ENCODE assay signal across 8 cellular contexts in the genomic region with DNA sequence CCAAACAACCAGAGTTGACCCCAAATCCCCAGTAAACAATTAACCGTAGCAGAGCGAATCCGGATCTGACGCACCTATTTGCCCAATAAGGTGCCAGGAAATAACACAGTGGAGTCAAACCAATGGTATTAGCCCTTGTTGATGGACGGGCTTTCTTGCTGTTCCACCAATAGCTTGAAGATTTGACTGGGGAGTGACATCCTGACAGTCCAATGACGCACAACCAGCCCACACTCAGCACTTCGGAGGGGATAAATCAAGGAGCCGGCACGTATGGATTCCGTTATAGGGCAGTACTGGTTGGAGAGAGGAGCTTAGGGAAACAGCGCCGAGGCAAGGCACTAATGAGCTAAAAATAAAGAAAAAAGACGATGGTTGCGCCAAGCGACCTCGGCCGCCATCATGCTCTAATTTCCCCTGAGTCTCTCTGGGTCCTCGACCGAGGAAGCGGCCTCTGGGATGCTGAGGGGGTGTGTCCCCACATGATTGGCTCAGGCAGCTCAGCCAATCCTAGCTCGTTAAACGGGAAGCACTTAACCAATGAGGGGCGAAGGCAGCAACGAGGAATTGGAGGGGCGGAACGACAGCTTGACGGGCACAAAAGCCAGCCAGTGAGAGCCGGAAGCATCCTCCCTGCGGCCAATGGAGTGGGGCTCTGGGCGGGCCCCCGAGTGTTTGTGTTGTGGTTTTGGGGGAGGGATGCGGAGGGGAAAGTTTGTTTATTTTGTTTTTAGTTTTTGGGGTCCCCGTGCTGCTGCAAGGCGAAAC. TPM values are rescaled to one million over a fixed set of nuclear protein-coding genes. Genes with fewer than 3 reads are reported as not detected.
DNase-seq lines count a peak whose midpoint lies in the region; ATAC-seq and TF ChIP-seq lines count a peak whose summit lies in the region.

No MANE protein-coding gene starts in this region.

- peak overlapping the region; percentile 38 for H3K56ac ChIP-seq in IMR-90 (ENCODE audit: extremely low read depth, insufficient read depth, low read length)

- H3K36me3 ChIP-seq in IMR-90 (ENCODE audit: control insufficient read depth, insufficient read depth, low read length) (no peaks in the 10 kb centered on the region), OCI-LY7 (ENCODE audit: insufficient read depth, low read length) (no peaks in the 10 kb centered on the region)

- intact Hi-C loops in IMR-90 (cut with micrococcal nuclease) = loop anchor here (1.0 to 2.0 kb wide), 2 partner anchors 133 to 302 kb away; partner anchors contain the start of genes ADSL and TNRC6B
- intact Hi-C loops in OCI-LY7 (cut with micrococcal nuclease; ENCODE audit: unreplicated experiment) = loop anchor here (1.0 to 2.0 kb wide), 2 partner anchors 135 to 167 kb away; no protein-coding TSS in a partner anchor

- TF ChIP-seq CTCF in IMR-90 (conservative IDR thresholded peaks at IDR 0.05; ENCODE audit: low read depth, low read length) = no peak
- no peak for TF ChIP-seq CTCF in OCI-LY7 (conservative IDR thresholded peaks at IDR 0.05; ENCODE audit: low read length)

- H2BK20ac ChIP-seq in IMR-90 (ENCODE audit: low read depth, low read length) = 0 out of 2 replicates have a peak overlapping the region, but pooled peaks have one; percentile 56

- peaks cover 19% of the 10 kb centered on the region for H3K27me3 ChIP-seq in IMR-90 (ENCODE audit: control insufficient read depth, insufficient read depth, low read length)

- BruUV-seq in IMR-90 (replicated peaks; lab: Mats Ljungman, UMichigan) (no TSS peak), OCI-LY7 (replicated peaks; lab: Mats Ljungman, UMichigan) (no TSS peak)

- CTCF ChIA-PET in IMR-90 (lab: Yijun Ruan, JAX) = interaction anchor here (0.5 to 1.6 kb wide), 8 partner anchors 135 to 1245 kb away, joined by 3 to 5 read pairs (median 4); no protein-coding TSS in a partner anchor
- CTCF ChIA-PET in OCI-LY7 (lab: Charles Lee; ENCODE audit: unreplicated experiment) = interaction anchor here (0.5 to 1.0 kb wide), 3 partner anchors 510 to 1646 kb away, joined by 3 to 4 read pairs (median 3); no protein-coding TSS in a partner anchor

- H2AK5ac ChIP-seq in IMR-90 (ENCODE audit: low read depth, low read length) = no peak overlapping the region

- H3K4ac ChIP-seq in IMR-90 (ENCODE audit: low read depth, low read length) = peak overlapping the region; percentile 84

- peak overlapping the region; percentile 95 for H4K5ac ChIP-seq in IMR-90 (ENCODE audit: low read depth, low read length)

- H3K79me1 ChIP-seq in IMR-90 (ENCODE audit: low read depth in 1 of 2, low read length in 2 of 2) = peaks cover 3 to 12% of the 10 kb centered on the region in 2 experiments; a peak in 3 of 4 replicates

- H3K9me2 ChIP-seq in OCI-LY7 (ENCODE audit: insufficient read depth, low read length) = no peaks in the 10 kb centered on the region

- no peaks in the 10 kb centered on the region for H3K4me1 ChIP-seq in IMR-90 (ENCODE audit: control insufficient read depth, insufficient read depth, low read length)
- H3K4me1 ChIP-seq in OCI-LY7 (ENCODE audit: insufficient read depth, low read length, poor library complexity, severe bottlenecking) = peaks cover 42% of the 10 kb centered on the region

- peak overlapping the region; percentile 74 for H4K91ac ChIP-seq in IMR-90 (ENCODE audit: insufficient read depth, low read depth, low read length)

- POLR2A ChIA-PET in IMR-90 (lab: Charles Lee; ENCODE audit: unreplicated experiment) (interaction anchor here (0.5 to 1.0 kb wide), 9 partner anchors 15 to 872 kb away, joined by 3 to 16 read pairs (median 4); no protein-coding TSS in a partner anchor), OCI-LY7 (lab: Charles Lee) (interaction anchor here (0.5 to 1.8 kb wide), 13 partner anchors 11 to 597 kb away, joined by 3 to 18 read pairs (median 5); partner anchors contain the start of genes ADSL, ATF4 and TNRC6B)

- H2AFZ ChIP-seq in IMR-90 (replicated peaks; ENCODE audit: low read length, poor library complexity) (peak overlapping the region; percentile 96), OCI-LY7 (ENCODE audit: low read length) (peak overlapping the region; percentile 76; the same call in 1 of the 2 replicates)

- peak; percentile 90 for TF ChIP-seq POLR2A in IMR-90 (IDR thresholded peaks at IDR 0.05; ENCODE audit: low read depth, low read length)

- DNase-seq in DMS114 treated with DMSO at 0.1 percent for 48 hours (lab: John Stamatoyannopoulos, UW; ENCODE audit: unreplicated experiment) (peak; percentile 97), IMR-90 (peak; percentile 99), OCI-LY7 (ENCODE audit: low spot score) (peak; percentile 100), activated T-cell treated with anti-CD3 and anti-CD28 coated beads for 4 hours (peak; percentile 98), epidermal melanocyte (ENCODE audit: insufficient read length, low spot score) (peak; percentile 99), midbrain (lab: John Stamatoyannopoulos, UW) (peak; percentile 98)
- DNase-seq in stimulated activated CD8-positive, alpha-beta memory T cell treated with anti-CD3 and anti-CD28 coated beads, Interleukin-15, amount 100 ng/mL, for 48 hours (ENCODE audit: low read depth in 2 of 2) = peak; percentile 94 to 98

- peak overlapping the region; percentile 68 for H2BK120ac ChIP-seq in IMR-90 (ENCODE audit: low read depth, low read length)

- H3K27ac ChIP-seq in IMR-90 (ENCODE audit: insufficient read depth, low read length) (peak overlapping the region; percentile 62), OCI-LY7 (ENCODE audit: low read depth, low read length, poor library complexity, severe bottlenecking) (peak overlapping the region; percentile 65)

- peak overlapping the region; percentile 91 to 99 for H4K8ac ChIP-seq in IMR-90 (ENCODE audit: low read depth in 2 of 2, low read length in 2 of 2)

- WGBS in IMR-90 (ENCODE audit: extremely low coverage in 2 of 2, insufficient read length in 1 of 2), 2 experiments = 0% methylated on average over 19 of the region's 34 CpGs; no CpG with 5 or more reads in 1 of the 2 experiments

- H4K20me1 ChIP-seq in IMR-90 (ENCODE audit: insufficient read depth, low read length) = no peaks in the 10 kb centered on the region; the same call in 1 of the 2 replicates
- H4K20me1 ChIP-seq in OCI-LY7 (ENCODE audit: insufficient read depth, low read length) = no peaks in the 10 kb centered on the region

- in situ Hi-C loops in IMR-90 (cut with MboI; ENCODE audit: low sequenced_read_pairs) = loop anchor here (10.0 to 25.0 kb wide), 2 partner anchors 301 to 882 kb away; partner anchors contain the start of genes ADSL and CBX7

- ATAC-seq in GM21529 (IDR thresholded peaks at IDR 0.05; ENCODE audit: unreplicated experiment) (peak; percentile 80), IMR-90 (ENCODE audit: low read depth) (peak; percentile 94)

- H3K9me3 ChIP-seq in IMR-90 (ENCODE audit: control insufficient read depth, insufficient read depth, low read length) (no peaks in the 10 kb centered on the region), OCI-LY7 (ENCODE audit: low read length) (no peaks in the 10 kb centered on the region)

- no peak for TF ChIP-seq RAD21 in IMR-90 (IDR thresholded peaks at IDR 0.05; ENCODE audit: low read length)

- dilution Hi-C loops in IMR-90 (cut with HindIII; ENCODE audit: low sequenced_read_pairs, unreplicated experiment) = no loop called here

- H3K18ac ChIP-seq in IMR-90 (ENCODE audit: low read depth, low read length) = peak overlapping the region; percentile 36; the same call in 1 of the 2 replicates

- H3K4me3 ChIP-seq in IMR-90 (ENCODE audit: insufficient read depth, low read depth, low read length) (peak overlapping the region; percentile 88), OCI-LY7 (ENCODE audit: low read depth, low read length, poor library complexity, severe bottlenecking) (peak overlapping the region; percentile 70)

- H3K79me2 ChIP-seq in OCI-LY7 (ENCODE audit: insufficient read depth, low read depth, low read length) = peaks cover 40% of the 10 kb centered on the region

- peak overlapping the region; percentile 74 for H2BK5ac ChIP-seq in IMR-90 (ENCODE audit: low read depth, low read length, poor library complexity, severe bottlenecking)

- H3K4me2 ChIP-seq in IMR-90 (ENCODE audit: low read depth, low read length) (peak overlapping the region; percentile 84), OCI-LY7 (ENCODE audit: low read length) (peak overlapping the region; percentile 73)

- H3K23ac ChIP-seq in IMR-90 (ENCODE audit: low read depth, low read length) = peak overlapping the region; percentile 72; the same call in 1 of the 2 replicates

- H3K9ac ChIP-seq in IMR-90 (ENCODE audit: low read depth, low read length) = peak overlapping the region; percentile 57

- peak overlapping the region; percentile 28; the same call in 1 of the 3 replicates for H2BK15ac ChIP-seq in IMR-90 (ENCODE audit: low read depth, low read length)

- peak overlapping the region; percentile 60 for H2AK9ac ChIP-seq in IMR-90 (replicated peaks; ENCODE audit: low read depth, low read length, poor library complexity)

- no peaks in the 10 kb centered on the region for H3K9me1 ChIP-seq in IMR-90 (ENCODE audit: insufficient read depth, low read length)

- peak overlapping the region; percentile 90 for H3K14ac ChIP-seq in IMR-90 (replicated peaks; ENCODE audit: low read depth, low read length)

TF ChIP-seq in IMR-90, 13 proteins besides CTCF, POLR2A, EP300 and RAD21 (continues in another document):
- TF ChIP-seq FOS (IDR thresholded peaks at IDR 0.05; ENCODE audit: low read depth, low read length) (peak; percentile 87), MAFK (IDR thresholded peaks at IDR 0.05; ENCODE audit: low read depth, low read length) (0 out of 2 replicates have a peak, but pooled peaks have one; percentile 5), MXI1 (IDR thresholded peaks at IDR 0.05; ENCODE audit: borderline replicate concordance, low read depth, low read length) (peak; percentile 21; the same call in 1 of the 2 replicates), RFX5 (IDR thresholded peaks at IDR 0.05; ENCODE audit: low read depth, low read length) (no peak), NFE2L2 (IDR thresholded peaks at IDR 0.05; ENCODE audit: low read depth, low read length) (no peak), USF2 (IDR thresholded peaks at IDR 0.05; ENCODE audit: low read depth, low read length) (peak; percentile 63; the same call in 1 of the 2 replicates), MAZ (IDR thresholded peaks at IDR 0.05; ENCODE audit: borderline replicate concordance, low read depth, low read length) (peak; percentile 47; the same call in 1 of the 2 replicates)

RNA-seq across cellular contexts. Expression of gene FAM83F, which starts 49.5 kb away (rescaled TPM):
- total RNA-seq in IMR-90 (2012; rRNA removed) (not detected in 2 replicates), OCI-LY7 (2022) (not detected in 2 replicates)
- not detected in 2 replicates for polyA plus RNA-seq in IMR-90 (2012; rRNA removed)
- polyA plus RNA-seq in IMR-90 (2012; cell fraction: cytosol; rRNA removed) = not detected in 2 replicates
- under 0.01 TPM in 1 of 2 replicates, not detected in the other for polyA plus RNA-seq in IMR-90 (2012; cell fraction: nucleus; rRNA removed; ENCODE audit: low replicate concordance)
- not detected in 2 replicates for total RNA-seq in OCI-LY7 (2014; rRNA removed; shearing (Covaris generic))

Comparison
In these comparisons a context has a peak if more than half of its experiments do, and no peak if none do; other contexts are left out.
1. Peak in every context shown above with its lines: DNase-seq, ATAC-seq, H3K4me3 ChIP-seq and H3K27ac ChIP-seq.